In genomic region chr3:152243301-152243711, GRCh38 we compare ENCODE assay signal across 9 cellular contexts. TPM values are rescaled to one million over a fixed set of nuclear protein-coding genes. Genes with fewer than 3 reads are reported as not detected.
DNase-seq lines count a peak whose midpoint lies in the region; ATAC-seq and TF ChIP-seq lines count a peak whose summit lies in the region.
"Had no signal": no experiment of that assay in that cellular context is flagged by ENCODE, and none has a peak within 500 bp of the region (broad histone marks: within the 10 kb centered on the region; RNA-seq: fewer than 3 reads in every experiment).

No MANE protein-coding gene starts in this region.

- intact Hi-C loops in psoas muscle (cut with DNase I) = no loop called here

- no peak for TF ChIP-seq CTCF in psoas muscle (IDR thresholded peaks at IDR 0.05)
- no peak for TF ChIP-seq CTCF in right atrium auricular region (IDR thresholded peaks at IDR 0.05)

- ATAC-seq in GM18909 (IDR thresholded peaks at IDR 0.05; ENCODE audit: poor library complexity, unreplicated experiment) (peak; percentile 68), HG02763 (IDR thresholded peaks at IDR 0.05; ENCODE audit: unreplicated experiment) (peak; percentile 66), psoas muscle (no peak)

- H3K36me3 ChIP-seq in psoas muscle (ENCODE audit: insufficient read depth in 1 of 2, low read depth in 1 of 2) = no peaks in the 10 kb centered on the region
- H3K36me3 ChIP-seq in right atrium auricular region = no peaks in the 10 kb centered on the region

- DNase-seq in OCI-M1 (lab: John Stamatoyannopoulos, UW) = peak; percentile 92
- DNase-seq in psoas muscle = no peak
- no peak for DNase-seq in right atrium auricular region (ENCODE audit: low spot score)
- no peak for DNase-seq in anterior cingulate cortex (lab: John Stamatoyannopoulos, UW)
- DNase-seq in NCI-H526 (lab: John Stamatoyannopoulos, UW) = no peak
- DNase-seq in NCI-H2227 (lab: John Stamatoyannopoulos, UW; ENCODE audit: unreplicated experiment) = no peak
- DNase-seq: IMR-90 had no signal

- H3K27ac ChIP-seq in psoas muscle (peak overlapping the region; percentile 69), right atrium auricular region (no peak overlapping the region)

- WGBS in psoas muscle, 3 donors = 91 to 95% (median 94%) methylated on average over 1 of the region's 1 CpG

- H3K4me1 ChIP-seq in psoas muscle = peaks cover 21% of the 10 kb centered on the region
- no peaks in the 10 kb centered on the region for H3K4me1 ChIP-seq in right atrium auricular region

- H3K4me3 ChIP-seq in psoas muscle = peak overlapping the region; percentile 3
- no peak overlapping the region for H3K4me3 ChIP-seq in right atrium auricular region

- H3K27me3 ChIP-seq in psoas muscle (ENCODE audit: insufficient read depth in 3 of 3, low read length in 2 of 3) (no peaks in the 10 kb centered on the region), right atrium auricular region (no peaks in the 10 kb centered on the region)

- H3K9me3 ChIP-seq in psoas muscle = no peaks in the 10 kb centered on the region
- H3K9me3 ChIP-seq in right atrium auricular region = no peaks in the 10 kb centered on the region

RNA-seq across cellular contexts. Expression of gene MBNL1, which starts 25.4 kb away (rescaled TPM):
- 100 to 1,000 TPM; 179 to 281 (median 242) TPM for total RNA-seq in psoas muscle
- polyA plus RNA-seq in psoas muscle = 100 to 1,000 TPM in 2 of 3 donors, 10 to 100 TPM in 1; 27.4 to 168 (median 108) TPM
- total RNA-seq in right atrium auricular region = 100 to 1,000 TPM; 199 to 327 TPM

Comparison
In these comparisons a context has a peak if more than half of its experiments do, and no peak if none do; other contexts are left out.
1. ATAC-seq: peak in GM18909 (single experiment) and HG02763 (single experiment); none in psoas muscle (0 of 4).